In the genomic region with DNA sequence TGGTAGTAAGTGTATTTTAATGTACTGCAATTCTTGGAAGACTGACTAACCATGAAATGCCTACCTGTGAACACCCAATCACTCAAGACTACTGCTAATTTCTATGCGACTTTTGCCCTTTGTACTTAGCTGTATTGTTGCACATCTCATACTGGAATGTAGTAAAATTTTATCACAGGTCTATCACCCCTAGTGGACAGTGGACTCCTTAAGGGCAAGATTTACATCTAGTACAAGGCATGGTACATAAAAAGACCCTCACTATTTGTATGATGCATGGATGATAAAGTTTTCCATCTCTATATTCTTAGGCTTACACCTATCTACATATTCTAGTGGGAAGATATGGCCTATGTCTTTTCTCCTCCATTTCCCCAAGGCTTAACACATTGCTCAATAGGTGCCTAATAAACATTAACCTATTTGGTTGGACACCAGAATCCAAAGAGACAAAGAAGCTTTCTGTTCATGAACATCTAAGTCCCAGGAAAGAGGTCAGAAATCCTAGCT, we compare ENCODE assay signal across 13 cellular contexts. TPM values are rescaled to one million over a fixed set of nuclear protein-coding genes. Genes with fewer than 3 reads are reported as not detected.
DNase-seq lines count a peak whose midpoint lies in the region; TF ChIP-seq lines count a peak whose summit lies in the region.
"Had no signal": no experiment of that assay in that cellular context is flagged by ENCODE, and none has a peak within 500 bp of the region (broad histone marks: within the 10 kb centered on the region; RNA-seq: fewer than 3 reads in every experiment).

No MANE protein-coding gene starts in this region.

- peaks cover 36% of the 10 kb centered on the region for H3K36me3 Mint-ChIP-seq in activated naive CD4-positive, alpha-beta T cell treated with anti-CD3 and anti-CD28 coated beads, Interleukin-2, amount 10 ng/mL, durations not matched to agents 7 days and 5 days

- peaks cover 1% of the 10 kb centered on the region for H3K9me3 Mint-ChIP-seq in activated naive CD4-positive, alpha-beta T cell treated with anti-CD3 and anti-CD28 coated beads, Interleukin-2, amount 10 ng/mL, durations not matched to agents 7 days and 5 days
- H3K9me3 Mint-ChIP-seq: immature natural killer cell had no signal

- TF ChIP-seq CTCF in HL-60 (IDR thresholded peaks at IDR 0.05; ENCODE audit: insufficient read depth, low read length) (peak; percentile 2), breast epithelium (IDR thresholded peaks at IDR 0.05) (no peak), liver (IDR thresholded peaks at IDR 0.05; ENCODE audit: low read depth, low read length, missing input control) (no peak), vagina (IDR thresholded peaks at IDR 0.05) (no peak)

- intact Hi-C loops in breast epithelium (cut with DNase I; ENCODE audit: low total_unique reads) (no loop called here), vagina (cut with DNase I) (no loop called here)

- H3K9me3 ChIP-seq in breast epithelium (no peaks in the 10 kb centered on the region), liver (ENCODE audit: control insufficient read depth in 4 of 4, low read length in 3 of 4) (no peaks in the 10 kb centered on the region), vagina (no peaks in the 10 kb centered on the region)

- H3K4me3 Mint-ChIP-seq in activated naive CD4-positive, alpha-beta T cell treated with anti-CD3 and anti-CD28 coated beads, Interleukin-2, amount 10 ng/mL, durations not matched to agents 7 days and 5 days, result no peak overlapping the region
- H3K4me3 Mint-ChIP-seq: immature natural killer cell; stimulated activated naive CD8-positive, alpha-beta T cell treated with anti-CD3 and anti-CD28 coated beads, Interleukin-15, amount 100 ng/mL, for 72 hours had no signal

- H3K27me3 ChIP-seq in HL-60 (ENCODE audit: insufficient read depth, poor library complexity, severe bottlenecking) (no peaks in the 10 kb centered on the region), breast epithelium (no peaks in the 10 kb centered on the region), liver (ENCODE audit: control insufficient read depth in 4 of 4, insufficient read depth in 4 of 4, low read length in 3 of 4) (no peaks in the 10 kb centered on the region), vagina (no peaks in the 10 kb centered on the region)

- peaks cover 0 to 9% of the 10 kb centered on the region in 2 donors for H3K4me1 ChIP-seq in breast epithelium
- no peaks in the 10 kb centered on the region for H3K4me1 ChIP-seq in liver (ENCODE audit: control insufficient read depth in 4 of 4, insufficient read depth in 4 of 4, low read length in 3 of 4)
- H3K4me1 ChIP-seq in vagina, result peaks cover 23% of the 10 kb centered on the region

- H3K4me1 Mint-ChIP-seq in activated naive CD4-positive, alpha-beta T cell treated with anti-CD3 and anti-CD28 coated beads, Interleukin-2, amount 10 ng/mL, durations not matched to agents 7 days and 5 days, result no peaks in the 10 kb centered on the region
- H3K4me1 Mint-ChIP-seq: immature natural killer cell; stimulated activated naive CD8-positive, alpha-beta T cell treated with anti-CD3 and anti-CD28 coated beads, Interleukin-15, amount 100 ng/mL, for 72 hours had no signal

- WGBS in liver, result 82% methylated on average over 1 of the region's 1 CpG

- H3K36me3 ChIP-seq in breast epithelium (no peaks in the 10 kb centered on the region), liver (ENCODE audit: control insufficient read depth in 4 of 4, insufficient read depth in 3 of 4, low read depth in 1 of 4, low read length in 3 of 4) (peaks cover 3 to 17% (median 10%) of the 10 kb centered on the region in 4 donors), vagina (no peaks in the 10 kb centered on the region)

- no peak for TF ChIP-seq RAD21 in liver (IDR thresholded peaks at IDR 0.05)

- H3K27ac ChIP-seq in HL-60 (replicated peaks), result no peak overlapping the region
- H3K27ac ChIP-seq in breast epithelium, result peak overlapping the region; percentile 7 to 59
- no peak overlapping the region for H3K27ac ChIP-seq in liver (ENCODE audit: low read depth in 1 of 2, low read length in 2 of 2)
- H3K27ac ChIP-seq in vagina, result peak overlapping the region; percentile 71
- H3K27ac ChIP-seq in substantia nigra (ENCODE audit: low read depth, low read length, poor library complexity, severe bottlenecking), result no peak overlapping the region

- DNase-seq in HL-60 (ENCODE audit: low read depth in 1 of 2, low spot score in 1 of 2) (no peak), breast epithelium (ENCODE audit: low spot score in 2 of 2) (no peak), vagina (ENCODE audit: extremely low spot score in 2 of 2) (no peak), substantia nigra (lab: John Stamatoyannopoulos, UW) (no peak), NCI-H510A (lab: John Stamatoyannopoulos, UW) (no peak)
- DNase-seq in activated naive CD4-positive, alpha-beta T cell treated with anti-CD3 and anti-CD28 coated beads, Interleukin-2, amount 10 ng/mL, durations not matched to agents 7 days and 5 days, result no peak
- DNase-seq: activated CD8-positive, alpha-beta memory T cell treated with anti-CD3 and anti-CD28 coated beads for 24 hours; activated naive CD4-positive, alpha-beta T cell; COR-L47; immature natural killer cell; SIG-M5; stimulated activated naive CD8-positive, alpha-beta T cell treated with anti-CD3 and anti-CD28 coated beads, Interleukin-15, amount 100 ng/mL, for 72 hours had no signal

- no peak for TF ChIP-seq POLR2A in breast epithelium (IDR thresholded peaks at IDR 0.05)
- TF ChIP-seq POLR2A in vagina (IDR thresholded peaks at IDR 0.05), result no peak

- H3K27ac Mint-ChIP-seq in activated naive CD4-positive, alpha-beta T cell treated with anti-CD3 and anti-CD28 coated beads, Interleukin-2, amount 10 ng/mL, durations not matched to agents 7 days and 5 days, result no peak overlapping the region
- H3K27ac Mint-ChIP-seq: immature natural killer cell; stimulated activated naive CD8-positive, alpha-beta T cell treated with anti-CD3 and anti-CD28 coated beads, Interleukin-15, amount 100 ng/mL, for 72 hours had no signal

- no peak overlapping the region for H3K9ac ChIP-seq in liver (ENCODE audit: low read depth in 1 of 2, low read length in 2 of 2)

- no peak overlapping the region for H3K4me3 ChIP-seq in HL-60 (replicated peaks; ENCODE audit: insufficient read depth, low read length)
- no peak overlapping the region for H3K4me3 ChIP-seq in breast epithelium
- no peak overlapping the region for H3K4me3 ChIP-seq in liver (ENCODE audit: low read depth in 1 of 3, low read length in 3 of 3)
- H3K4me3 ChIP-seq in vagina, result no peak overlapping the region

- CTCF ChIA-PET in activated naive CD4-positive, alpha-beta T cell treated with anti-CD3 and anti-CD28 coated beads, Interleukin-2, amount 10 ng/mL, durations not matched to agents 7 days and 5 days (lab: Charles Lee), result interaction anchor here (0.8 to 1.6 kb wide), 5 partner anchors 10 to 256 kb away, joined by 3 to 6 read pairs (median 4); a partner anchor contains a TSS

- no peaks in the 10 kb centered on the region for H3K27me3 Mint-ChIP-seq in activated naive CD4-positive, alpha-beta T cell treated with anti-CD3 and anti-CD28 coated beads, Interleukin-2, amount 10 ng/mL, durations not matched to agents 7 days and 5 days
- H3K27me3 Mint-ChIP-seq: stimulated activated naive CD8-positive, alpha-beta T cell treated with anti-CD3 and anti-CD28 coated beads, Interleukin-15, amount 100 ng/mL, for 72 hours had no signal

TF ChIP-seq in liver, 16 proteins besides CTCF, POLR2A, EP300 and RAD21 (continues in another document):
- TF ChIP-seq HNF4A (conservative IDR thresholded peaks at IDR 0.05) (peak in 1 of 2 donors; percentile 51), GABPA (IDR thresholded peaks at IDR 0.05 in 1 of 2, conservative IDR thresholded peaks at IDR 0.05 in 1 of 2) (no peak), HNF4G (IDR thresholded peaks at IDR 0.05) (peak; percentile 18), TAF1 (conservative IDR thresholded peaks at IDR 0.05) (no peak), EGR1 (IDR thresholded peaks at IDR 0.05; ENCODE audit: low read depth in 2 of 2) (no peak), JUND (IDR thresholded peaks at IDR 0.05) (no peak)
- TF ChIP-seq, protein P1, sequence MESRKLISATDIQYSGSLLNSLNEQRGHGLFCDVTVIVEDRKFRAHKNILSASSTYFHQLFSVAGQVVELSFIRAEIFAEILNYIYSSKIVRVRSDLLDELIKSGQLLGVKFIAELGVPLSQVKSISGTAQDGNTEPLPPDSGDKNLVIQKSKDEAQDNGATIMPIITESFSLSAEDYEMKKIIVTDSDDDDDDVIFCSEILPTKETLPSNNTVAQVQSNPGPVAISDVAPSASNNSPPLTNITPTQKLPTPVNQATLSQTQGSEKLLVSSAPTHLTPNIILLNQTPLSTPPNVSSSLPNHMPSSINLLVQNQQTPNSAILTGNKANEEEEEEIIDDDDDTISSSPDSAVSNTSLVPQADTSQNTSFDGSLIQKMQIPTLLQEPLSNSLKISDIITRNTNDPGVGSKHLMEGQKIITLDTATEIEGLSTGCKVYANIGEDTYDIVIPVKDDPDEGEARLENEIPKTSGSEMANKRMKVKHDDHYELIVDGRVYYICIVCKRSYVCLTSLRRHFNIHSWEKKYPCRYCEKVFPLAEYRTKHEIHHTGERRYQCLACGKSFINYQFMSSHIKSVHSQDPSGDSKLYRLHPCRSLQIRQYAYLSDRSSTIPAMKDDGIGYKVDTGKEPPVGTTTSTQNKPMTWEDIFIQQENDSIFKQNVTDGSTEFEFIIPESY (IDR thresholded peaks at IDR 0.05), result no peak
- TF ChIP-seq, protein P2, sequence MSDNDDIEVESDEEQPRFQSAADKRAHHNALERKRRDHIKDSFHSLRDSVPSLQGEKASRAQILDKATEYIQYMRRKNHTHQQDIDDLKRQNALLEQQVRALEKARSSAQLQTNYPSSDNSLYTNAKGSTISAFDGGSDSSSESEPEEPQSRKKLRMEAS (IDR thresholded peaks at IDR 0.05), result no peak
- TF ChIP-seq, protein P3, sequence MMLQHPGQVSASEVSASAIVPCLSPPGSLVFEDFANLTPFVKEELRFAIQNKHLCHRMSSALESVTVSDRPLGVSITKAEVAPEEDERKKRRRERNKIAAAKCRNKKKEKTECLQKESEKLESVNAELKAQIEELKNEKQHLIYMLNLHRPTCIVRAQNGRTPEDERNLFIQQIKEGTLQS (IDR thresholded peaks at IDR 0.05), result no peak

RNA-seq across cellular contexts. Expression of a gene that starts 26.1 kb away (rescaled TPM):
- total RNA-seq in breast epithelium (10 to 100 TPM; 31.8 to 47.5 (median 41.9) TPM), liver (10 to 100 TPM; 12.9 to 13.9 TPM), vagina (30.7 TPM)
- polyA plus RNA-seq in liver, result 10 to 100 TPM; 12.0 to 17.9 TPM

RNA-seq across cellular contexts. Expression of a gene that starts 59.3 kb away (rescaled TPM):
- total RNA-seq in breast epithelium (1 to 10 TPM in 2 of 3 donors, under 1 TPM in 1; 0.64 to 2.6 (median 1.2) TPM), liver (under 1 TPM; 0.17 to 0.19 TPM), vagina (0.49 TPM)
- polyA plus RNA-seq in liver, result under 1 TPM; 0.01 to 0.04 TPM
- polyA plus RNA-seq: immature natural killer cell had no signal

Comparison
In these comparisons a context has a peak if more than half of its experiments do, and no peak if none do; other contexts are left out.
1. H3K27ac ChIP-seq: peak in breast epithelium (2 of 2) and vagina (single experiment); none in HL-60 (single experiment), liver (0 of 2) and substantia nigra (single experiment).